In genomic region chrX:14673764-14674163, GRCh38 we compare ENCODE assay signal across 9 cellular contexts.
A peak's percentile ranks its signal among the peaks of the same experiment; 100 is the strongest.
DNase-seq lines count a peak whose midpoint lies in the region; ATAC-seq and TF ChIP-seq lines count a peak whose summit lies in the region.
"Had no signal": no experiment of that assay in that cellular context is flagged by ENCODE, and none has a peak within 500 bp of the region (broad histone marks: within the 10 kb centered on the region; RNA-seq: fewer than 3 reads in every experiment).

No MANE protein-coding gene starts in this region.

- H3K36me3 Mint-ChIP-seq in CD8-positive, alpha-beta memory T cell, result no peaks in the 10 kb centered on the region
- H3K36me3 Mint-ChIP-seq: activated naive CD4-positive, alpha-beta T cell treated with anti-CD3 and anti-CD28 coated beads, Interleukin-2, amount 50 U/mL, for 24 hours had no signal

- WGBS in trophoblast cell (ENCODE audit: extremely low coverage, insufficient coverage, insufficient read length), result no CpG with 5 or more reads among the region's 4 CpGs

- CTCF ChIA-PET in CD8-positive, alpha-beta memory T cell (lab: Charles Lee), result no interaction called here

- no peak overlapping the region for H3K9ac ChIP-seq in trophoblast cell (ENCODE audit: low read length)

- H3K27ac ChIP-seq in trophoblast cell (ENCODE audit: low read depth, low read length), result no peak overlapping the region
- no peak overlapping the region for H3K27ac ChIP-seq in CD8-positive, alpha-beta memory T cell (ENCODE audit: low read depth, low read length)

- no peaks in the 10 kb centered on the region for H3K4me1 ChIP-seq in trophoblast cell (ENCODE audit: control insufficient read depth in 1 of 2, insufficient read depth in 2 of 2, low read length in 2 of 2)
- no peaks in the 10 kb centered on the region for H3K4me1 ChIP-seq in CD8-positive, alpha-beta memory T cell (ENCODE audit: insufficient read depth, low read length)

- H3K4me3 ChIP-seq in astrocyte of the cerebellum (ENCODE audit: low read depth, low read length) (no peak overlapping the region), trophoblast cell (ENCODE audit: low read depth, low read length) (no peak overlapping the region)
- no peak overlapping the region for H3K4me3 ChIP-seq in CD8-positive, alpha-beta memory T cell (ENCODE audit: low read length)

- no peaks in the 10 kb centered on the region for H3K9me3 ChIP-seq in trophoblast cell (ENCODE audit: insufficient read depth, low read depth, low read length)
- no peaks in the 10 kb centered on the region for H3K9me3 ChIP-seq in CD8-positive, alpha-beta memory T cell (ENCODE audit: low read length)

- H3K27ac Mint-ChIP-seq in CD8-positive, alpha-beta memory T cell, result peak overlapping the region in 1 of 8 donors; percentile 19
- H3K27ac Mint-ChIP-seq: activated naive CD4-positive, alpha-beta T cell treated with anti-CD3 and anti-CD28 coated beads, Interleukin-2, amount 50 U/mL, for 24 hours had no signal

- H4K91ac ChIP-seq in trophoblast cell (ENCODE audit: low read depth, low read length), result no peak overlapping the region

- no peaks in the 10 kb centered on the region for H3K27me3 Mint-ChIP-seq in CD8-positive, alpha-beta memory T cell
- H3K27me3 Mint-ChIP-seq: activated naive CD4-positive, alpha-beta T cell treated with anti-CD3 and anti-CD28 coated beads, Interleukin-2, amount 50 U/mL, for 24 hours had no signal

- no peaks in the 10 kb centered on the region for H3K36me3 ChIP-seq in trophoblast cell (ENCODE audit: control insufficient read depth in 1 of 2, insufficient read depth in 2 of 2, low read length in 2 of 2)
- H3K36me3 ChIP-seq in CD8-positive, alpha-beta memory T cell (ENCODE audit: insufficient read depth, low read length), result no peaks in the 10 kb centered on the region

- H2AK5ac ChIP-seq in trophoblast cell (ENCODE audit: low read length), result no peak overlapping the region

- H4K12ac ChIP-seq in trophoblast cell (ENCODE audit: low read depth, low read length), result no peak overlapping the region

- no peak overlapping the region for H2BK12ac ChIP-seq in trophoblast cell (ENCODE audit: low read length)

- POLR2A ChIA-PET in CD8-positive, alpha-beta memory T cell (lab: Charles Lee), result no interaction called here

- H2AFZ ChIP-seq in trophoblast cell (ENCODE audit: insufficient read depth, low read length, poor library complexity), result no peak overlapping the region

- no peak overlapping the region for H3K18ac ChIP-seq in trophoblast cell (ENCODE audit: low read length)

- no peak for TF ChIP-seq CTCF in astrocyte of the cerebellum (IDR thresholded peaks at IDR 0.05; ENCODE audit: low read depth, low read length, missing control alignments)

- H2BK120ac ChIP-seq in trophoblast cell (ENCODE audit: insufficient read depth, low read length, poor library complexity), result no peak overlapping the region

- in situ Hi-C loops in astrocyte of the cerebellum (cut with HindIII; ENCODE audit: low sequenced_read_pairs), result no loop called here

- no peak overlapping the region for H4K8ac ChIP-seq in trophoblast cell (ENCODE audit: low read depth, low read length)

- H2BK5ac ChIP-seq in trophoblast cell (ENCODE audit: low read depth, low read length, poor library complexity), result no peak overlapping the region

- H3K79me2 ChIP-seq in trophoblast cell (ENCODE audit: control insufficient read depth, insufficient read depth, low read length, poor library complexity), result no peaks in the 10 kb centered on the region

- H3K79me1 ChIP-seq in trophoblast cell (ENCODE audit: low read length), result no peaks in the 10 kb centered on the region

- no peak overlapping the region for H3K4ac ChIP-seq in trophoblast cell (ENCODE audit: low read depth, low read length)

- H3K23ac ChIP-seq in trophoblast cell (ENCODE audit: low read length), result no peak overlapping the region

- no peak overlapping the region for H3K4me3 Mint-ChIP-seq in CD8-positive, alpha-beta memory T cell
- H3K4me3 Mint-ChIP-seq: activated naive CD4-positive, alpha-beta T cell treated with anti-CD3 and anti-CD28 coated beads, Interleukin-2, amount 50 U/mL, for 24 hours had no signal

- peak; percentile 84 for ATAC-seq in GM21737 (IDR thresholded peaks at IDR 0.05; ENCODE audit: unreplicated experiment)

- H3K4me1 Mint-ChIP-seq in CD8-positive, alpha-beta memory T cell, result no peaks in the 10 kb centered on the region
- H3K4me1 Mint-ChIP-seq: activated naive CD4-positive, alpha-beta T cell treated with anti-CD3 and anti-CD28 coated beads, Interleukin-2, amount 50 U/mL, for 24 hours had no signal

- no peak overlapping the region for H3K14ac ChIP-seq in trophoblast cell (ENCODE audit: low read length)

- DNase-seq in activated T-cell treated with anti-CD3 and anti-CD28 coated beads for 48 hours (ENCODE audit: low read depth) (peak; percentile 4), HT-29 (ENCODE audit: low spot score) (peak; percentile 66), astrocyte of the cerebellum (ENCODE audit: low read depth) (peak; percentile 78), trophoblast cell (peak; percentile 29 to 61)
- DNase-seq in activated T-cell treated with anti-CD3 and anti-CD28 coated beads, Interleukin-2, amount 50 U/mL, for 1 hour, result no peak
- DNase-seq in activated CD8-positive, alpha-beta memory T cell treated with anti-CD3 and anti-CD28 coated beads, Interleukin-2, amount 50 U/mL, for 4 hours, result no peak
- no peak for DNase-seq in CD8-positive, alpha-beta memory T cell

- no peaks in the 10 kb centered on the region for H3K27me3 ChIP-seq in trophoblast cell (ENCODE audit: insufficient read depth, low read length)
- no peaks in the 10 kb centered on the region for H3K27me3 ChIP-seq in CD8-positive, alpha-beta memory T cell (ENCODE audit: insufficient read depth, low read length, poor library complexity, severe bottlenecking)

- H3K9me3 Mint-ChIP-seq in CD8-positive, alpha-beta memory T cell, result no peaks in the 10 kb centered on the region
- H3K9me3 Mint-ChIP-seq: activated naive CD4-positive, alpha-beta T cell treated with anti-CD3 and anti-CD28 coated beads, Interleukin-2, amount 50 U/mL, for 24 hours had no signal

- no peak overlapping the region for H3K4me2 ChIP-seq in trophoblast cell (ENCODE audit: low read length)

Comparison
In these comparisons a context has a peak if more than half of its experiments do, and no peak if none do; other contexts are left out.
1. DNase-seq: peak in activated T-cell treated with anti-CD3 and anti-CD28 coated beads for 48 hours (single experiment), HT-29 (single experiment), astrocyte of the cerebellum (single experiment) and trophoblast cell (2 of 2); none in activated T-cell treated with anti-CD3 and anti-CD28 coated beads, Interleukin-2, amount 50 U/mL, for 1 hour (single experiment), activated CD8-positive, alpha-beta memory T cell treated with anti-CD3 and anti-CD28 coated beads, Interleukin-2, amount 50 U/mL, for 4 hours (single experiment) and CD8-positive, alpha-beta memory T cell (0 of 5).